1 cellular context compared by ENCODE assay signal in the genomic region with DNA sequence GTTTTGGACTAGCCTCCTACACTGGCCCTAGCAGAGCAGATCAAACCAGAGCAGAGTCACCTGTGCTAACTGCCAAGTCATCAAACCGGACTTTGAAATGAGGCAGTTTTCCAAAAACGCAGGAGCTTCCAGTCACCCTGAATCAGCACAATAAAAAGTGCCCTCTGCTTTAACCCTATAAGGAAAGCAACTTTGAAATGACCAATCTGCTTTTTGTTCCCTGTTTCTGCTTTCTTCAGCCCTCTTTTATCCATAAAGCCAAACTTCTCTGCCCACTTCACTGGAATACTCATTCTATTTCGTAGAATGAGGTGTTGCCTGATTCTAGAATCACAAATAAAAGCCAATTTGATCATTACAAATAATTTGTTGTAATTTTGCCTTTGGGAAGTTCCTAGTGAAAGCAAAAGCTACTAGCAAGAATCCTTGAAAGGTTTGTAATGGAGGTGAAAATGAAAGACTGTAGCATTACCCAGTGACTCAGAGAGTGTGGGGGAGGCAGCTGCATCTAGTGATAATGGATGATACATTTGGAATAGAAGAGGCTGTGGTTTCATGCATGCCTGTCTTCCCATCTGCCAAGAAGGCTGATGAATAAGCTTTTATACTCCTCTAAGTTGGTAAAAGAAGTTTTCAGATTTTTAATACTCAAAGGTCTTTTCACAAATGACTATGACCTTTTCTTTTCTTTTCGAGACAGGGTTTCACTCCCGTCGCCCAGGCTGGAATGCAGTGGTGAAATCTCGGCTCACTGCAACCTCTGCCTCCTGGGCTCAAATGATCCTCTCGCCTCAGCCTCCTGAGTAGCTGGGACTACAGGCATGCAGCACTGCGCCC.
TF ChIP-seq lines count a peak whose summit lies in the region.

No MANE protein-coding gene starts in this region.

TF ChIP-seq in K562, 482 proteins besides CTCF, POLR2A, EP300 and RAD21 (continued from another document and continues in another):
- TF ChIP-seq RHOXF2B (CRISPR knock-in tag; conservative IDR thresholded peaks at IDR 0.05) (no peak), ZNF75A (CRISPR knock-in tag; IDR thresholded peaks at IDR 0.05) (no peak), MYC (IDR thresholded peaks at IDR 0.05; ENCODE audit: low read depth, low read length) (peak; percentile 0; the same call in 1 of the 2 replicates), MYC (CRISPR knock-in tag; IDR thresholded peaks at IDR 0.05; ENCODE audit: borderline replicate concordance, low read depth) (no peak), LEF1 (IDR thresholded peaks at IDR 0.05) (peak; percentile 96), ZNF197 (CRISPR knock-in tag; IDR thresholded peaks at IDR 0.05; ENCODE audit: low read depth) (peak; percentile 83; the same call in 1 of the 2 replicates), HDGF (IDR thresholded peaks at IDR 0.05) (no peak), SMAD1 (IDR thresholded peaks at IDR 0.05; ENCODE audit: low read depth, low read length, partially characterized antibody) (no peak), CEBPG (CRISPR knock-in tag; IDR thresholded peaks at IDR 0.05) (no peak), CEBPG (tag; conservative IDR thresholded peaks at IDR 0.05 in 1 of 2, IDR thresholded peaks at IDR 0.05 in 1 of 2) (no peak), CBFB (CRISPR knock-in tag; IDR thresholded peaks at IDR 0.05) (no peak), KDM5B (IDR thresholded peaks at IDR 0.05; ENCODE audit: insufficient replicate concordance, low read depth, low read length) (no peak), C11orf30 (IDR thresholded peaks at IDR 0.05; ENCODE audit: low read depth) (peak; percentile 99), ZNF589 (CRISPR knock-in tag; IDR thresholded peaks at IDR 0.05; ENCODE audit: low read depth) (no peak; the same call in 1 of the 2 replicates), ERF (CRISPR knock-in tag; IDR thresholded peaks at IDR 0.05) (no peak), E2F3 (CRISPR knock-in tag; IDR thresholded peaks at IDR 0.05) (no peak), STAT5A (IDR thresholded peaks at IDR 0.05; ENCODE audit: borderline replicate concordance, low read length) (peak; percentile 71), SMARCE1 (IDR thresholded peaks at IDR 0.05) (peak; percentile 97), FIP1L1 (IDR thresholded peaks at IDR 0.05; ENCODE audit: low read depth, low read length, poor library complexity, severe bottlenecking) (no peak), ZNF253 (CRISPR knock-in tag; conservative IDR thresholded peaks at IDR 0.05) (no peak), NR2C1 (IDR thresholded peaks at IDR 0.05) (peak; percentile 6; the same call in 1 of the 2 replicates), NR2C1 (tag; IDR thresholded peaks at IDR 0.05) (0 out of 2 replicates have a peak, but pooled peaks have one; percentile 9), SIN3A (IDR thresholded peaks at IDR 0.05; ENCODE audit: borderline replicate concordance in 2 of 2, control insufficient read depth in 1 of 2, low read depth in 2 of 2, low read length in 2 of 2) (no peak), ZNF324 (CRISPR knock-in tag; IDR thresholded peaks at IDR 0.05) (no peak), HMG20B (CRISPR knock-in tag; IDR thresholded peaks at IDR 0.05) (no peak), CHCHD3 (CRISPR knock-in tag; IDR thresholded peaks at IDR 0.05) (no peak), SRSF3 (IDR thresholded peaks at IDR 0.05; ENCODE audit: insufficient read depth, low read length) (no peak), CHD1 (IDR thresholded peaks at IDR 0.05; ENCODE audit: low read length) (peak; percentile 45), XRCC5 (IDR thresholded peaks at IDR 0.05; ENCODE audit: low read depth, low read length) (no peak), HDAC1 (IDR thresholded peaks at IDR 0.05) (peak in 1 of 2 experiments; percentile 44; a peak in 1 of 4 replicates), SAFB2 (IDR thresholded peaks at IDR 0.05; ENCODE audit: borderline replicate concordance, low read depth, low read length, severe bottlenecking) (no peak), ZNF224 (CRISPR knock-in tag; IDR thresholded peaks at IDR 0.05) (no peak), ZNF175 (CRISPR knock-in tag; IDR thresholded peaks at IDR 0.05; ENCODE audit: low read depth) (no peak), ZNF778 (CRISPR knock-in tag; IDR thresholded peaks at IDR 0.05) (no peak), HDAC6 (IDR thresholded peaks at IDR 0.05; ENCODE audit: low read depth, low read length) (no peak), ZNF695 (CRISPR knock-in tag; IDR thresholded peaks at IDR 0.05) (no peak), MEF2A (IDR thresholded peaks at IDR 0.05; ENCODE audit: control insufficient read depth, low read depth, low read length) (peak; percentile 67; the same call in 1 of the 2 replicates), HDAC8 (tag; IDR thresholded peaks at IDR 0.05) (no peak), MAFK (IDR thresholded peaks at IDR 0.05; ENCODE audit: low read length) (peak; percentile 97), RFX1 (IDR thresholded peaks at IDR 0.05) (no peak), RB1 (IDR thresholded peaks at IDR 0.05; ENCODE audit: low read depth) (no peak), BCL6 (CRISPR knock-in tag; IDR thresholded peaks at IDR 0.05) (no peak), ZBTB1 (CRISPR knock-in tag; IDR thresholded peaks at IDR 0.05; ENCODE audit: borderline replicate concordance, low read depth) (no peak)
- TF ChIP-seq, protein P1, sequence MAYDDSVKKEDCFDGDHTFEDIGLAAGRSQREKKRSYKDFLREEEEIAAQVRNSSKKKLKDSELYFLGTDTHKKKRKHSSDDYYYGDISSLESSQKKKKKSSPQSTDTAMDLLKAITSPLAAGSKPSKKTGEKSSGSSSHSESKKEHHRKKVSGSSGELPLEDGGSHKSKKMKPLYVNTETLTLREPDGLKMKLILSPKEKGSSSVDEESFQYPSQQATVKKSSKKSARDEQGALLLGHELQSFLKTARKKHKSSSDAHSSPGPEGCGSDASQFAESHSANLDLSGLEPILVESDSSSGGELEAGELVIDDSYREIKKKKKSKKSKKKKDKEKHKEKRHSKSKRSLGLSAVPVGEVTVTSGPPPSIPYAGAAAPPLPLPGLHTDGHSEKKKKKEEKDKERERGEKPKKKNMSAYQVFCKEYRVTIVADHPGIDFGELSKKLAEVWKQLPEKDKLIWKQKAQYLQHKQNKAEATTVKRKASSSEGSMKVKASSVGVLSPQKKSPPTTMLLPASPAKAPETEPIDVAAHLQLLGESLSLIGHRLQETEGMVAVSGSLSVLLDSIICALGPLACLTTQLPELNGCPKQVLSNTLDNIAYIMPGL (CRISPR knock-in tag; IDR thresholded peaks at IDR 0.05), result no peak
- TF ChIP-seq, protein P2, sequence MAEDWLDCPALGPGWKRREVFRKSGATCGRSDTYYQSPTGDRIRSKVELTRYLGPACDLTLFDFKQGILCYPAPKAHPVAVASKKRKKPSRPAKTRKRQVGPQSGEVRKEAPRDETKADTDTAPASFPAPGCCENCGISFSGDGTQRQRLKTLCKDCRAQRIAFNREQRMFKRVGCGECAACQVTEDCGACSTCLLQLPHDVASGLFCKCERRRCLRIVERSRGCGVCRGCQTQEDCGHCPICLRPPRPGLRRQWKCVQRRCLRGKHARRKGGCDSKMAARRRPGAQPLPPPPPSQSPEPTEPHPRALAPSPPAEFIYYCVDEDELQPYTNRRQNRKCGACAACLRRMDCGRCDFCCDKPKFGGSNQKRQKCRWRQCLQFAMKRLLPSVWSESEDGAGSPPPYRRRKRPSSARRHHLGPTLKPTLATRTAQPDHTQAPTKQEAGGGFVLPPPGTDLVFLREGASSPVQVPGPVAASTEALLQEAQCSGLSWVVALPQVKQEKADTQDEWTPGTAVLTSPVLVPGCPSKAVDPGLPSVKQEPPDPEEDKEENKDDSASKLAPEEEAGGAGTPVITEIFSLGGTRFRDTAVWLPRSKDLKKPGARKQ (CRISPR knock-in tag; IDR thresholded peaks at IDR 0.05), result no peak
- TF ChIP-seq, protein P3, sequence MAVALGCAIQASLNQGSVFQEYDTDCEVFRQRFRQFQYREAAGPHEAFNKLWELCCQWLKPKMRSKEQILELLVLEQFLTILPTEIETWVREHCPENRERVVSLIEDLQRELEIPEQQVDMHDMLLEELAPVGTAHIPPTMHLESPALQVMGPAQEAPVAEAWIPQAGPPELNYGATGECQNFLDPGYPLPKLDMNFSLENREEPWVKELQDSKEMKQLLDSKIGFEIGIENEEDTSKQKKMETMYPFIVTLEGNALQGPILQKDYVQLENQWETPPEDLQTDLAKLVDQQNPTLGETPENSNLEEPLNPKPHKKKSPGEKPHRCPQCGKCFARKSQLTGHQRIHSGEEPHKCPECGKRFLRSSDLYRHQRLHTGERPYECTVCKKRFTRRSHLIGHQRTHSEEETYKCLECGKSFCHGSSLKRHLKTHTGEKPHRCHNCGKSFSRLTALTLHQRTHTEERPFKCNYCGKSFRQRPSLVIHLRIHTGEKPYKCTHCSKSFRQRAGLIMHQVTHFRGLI (CRISPR knock-in tag; IDR thresholded peaks at IDR 0.05), result no peak
- TF ChIP-seq, protein P4, sequence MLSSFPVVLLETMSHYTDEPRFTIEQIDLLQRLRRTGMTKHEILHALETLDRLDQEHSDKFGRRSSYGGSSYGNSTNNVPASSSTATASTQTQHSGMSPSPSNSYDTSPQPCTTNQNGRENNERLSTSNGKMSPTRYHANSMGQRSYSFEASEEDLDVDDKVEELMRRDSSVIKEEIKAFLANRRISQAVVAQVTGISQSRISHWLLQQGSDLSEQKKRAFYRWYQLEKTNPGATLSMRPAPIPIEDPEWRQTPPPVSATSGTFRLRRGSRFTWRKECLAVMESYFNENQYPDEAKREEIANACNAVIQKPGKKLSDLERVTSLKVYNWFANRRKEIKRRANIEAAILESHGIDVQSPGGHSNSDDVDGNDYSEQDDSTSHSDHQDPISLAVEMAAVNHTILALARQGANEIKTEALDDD (IDR thresholded peaks at IDR 0.05), result peak; percentile 54; the same call in 1 of the 2 replicates
- TF ChIP-seq, protein P5, sequence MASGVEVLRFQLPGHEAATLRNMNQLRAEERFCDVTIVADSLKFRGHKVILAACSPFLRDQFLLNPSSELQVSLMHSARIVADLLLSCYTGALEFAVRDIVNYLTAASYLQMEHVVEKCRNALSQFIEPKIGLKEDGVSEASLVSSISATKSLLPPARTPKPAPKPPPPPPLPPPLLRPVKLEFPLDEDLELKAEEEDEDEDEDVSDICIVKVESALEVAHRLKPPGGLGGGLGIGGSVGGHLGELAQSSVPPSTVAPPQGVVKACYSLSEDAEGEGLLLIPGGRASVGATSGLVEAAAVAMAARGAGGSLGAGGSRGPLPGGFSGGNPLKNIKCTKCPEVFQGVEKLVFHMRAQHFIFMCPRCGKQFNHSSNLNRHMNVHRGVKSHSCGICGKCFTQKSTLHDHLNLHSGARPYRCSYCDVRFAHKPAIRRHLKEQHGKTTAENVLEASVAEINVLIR (CRISPR knock-in tag; IDR thresholded peaks at IDR 0.05), result no peak
- TF ChIP-seq, protein P6, sequence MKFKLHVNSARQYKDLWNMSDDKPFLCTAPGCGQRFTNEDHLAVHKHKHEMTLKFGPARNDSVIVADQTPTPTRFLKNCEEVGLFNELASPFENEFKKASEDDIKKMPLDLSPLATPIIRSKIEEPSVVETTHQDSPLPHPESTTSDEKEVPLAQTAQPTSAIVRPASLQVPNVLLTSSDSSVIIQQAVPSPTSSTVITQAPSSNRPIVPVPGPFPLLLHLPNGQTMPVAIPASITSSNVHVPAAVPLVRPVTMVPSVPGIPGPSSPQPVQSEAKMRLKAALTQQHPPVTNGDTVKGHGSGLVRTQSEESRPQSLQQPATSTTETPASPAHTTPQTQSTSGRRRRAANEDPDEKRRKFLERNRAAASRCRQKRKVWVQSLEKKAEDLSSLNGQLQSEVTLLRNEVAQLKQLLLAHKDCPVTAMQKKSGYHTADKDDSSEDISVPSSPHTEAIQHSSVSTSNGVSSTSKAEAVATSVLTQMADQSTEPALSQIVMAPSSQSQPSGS (CRISPR knock-in tag; IDR thresholded peaks at IDR 0.05), result no peak
- TF ChIP-seq, protein P7, sequence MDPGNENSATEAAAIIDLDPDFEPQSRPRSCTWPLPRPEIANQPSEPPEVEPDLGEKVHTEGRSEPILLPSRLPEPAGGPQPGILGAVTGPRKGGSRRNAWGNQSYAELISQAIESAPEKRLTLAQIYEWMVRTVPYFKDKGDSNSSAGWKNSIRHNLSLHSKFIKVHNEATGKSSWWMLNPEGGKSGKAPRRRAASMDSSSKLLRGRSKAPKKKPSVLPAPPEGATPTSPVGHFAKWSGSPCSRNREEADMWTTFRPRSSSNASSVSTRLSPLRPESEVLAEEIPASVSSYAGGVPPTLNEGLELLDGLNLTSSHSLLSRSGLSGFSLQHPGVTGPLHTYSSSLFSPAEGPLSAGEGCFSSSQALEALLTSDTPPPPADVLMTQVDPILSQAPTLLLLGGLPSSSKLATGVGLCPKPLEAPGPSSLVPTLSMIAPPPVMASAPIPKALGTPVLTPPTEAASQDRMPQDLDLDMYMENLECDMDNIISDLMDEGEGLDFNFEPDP (CRISPR knock-in tag; IDR thresholded peaks at IDR 0.05), result no peak
- TF ChIP-seq, protein P8, sequence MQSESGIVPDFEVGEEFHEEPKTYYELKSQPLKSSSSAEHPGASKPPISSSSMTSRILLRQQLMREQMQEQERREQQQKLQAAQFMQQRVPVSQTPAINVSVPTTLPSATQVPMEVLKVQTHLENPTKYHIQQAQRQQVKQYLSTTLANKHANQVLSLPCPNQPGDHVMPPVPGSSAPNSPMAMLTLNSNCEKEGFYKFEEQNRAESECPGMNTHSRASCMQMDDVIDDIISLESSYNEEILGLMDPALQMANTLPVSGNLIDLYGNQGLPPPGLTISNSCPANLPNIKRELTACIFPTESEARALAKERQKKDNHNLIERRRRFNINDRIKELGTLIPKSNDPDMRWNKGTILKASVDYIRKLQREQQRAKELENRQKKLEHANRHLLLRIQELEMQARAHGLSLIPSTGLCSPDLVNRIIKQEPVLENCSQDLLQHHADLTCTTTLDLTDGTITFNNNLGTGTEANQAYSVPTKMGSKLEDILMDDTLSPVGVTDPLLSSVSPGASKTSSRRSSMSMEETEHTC (IDR thresholded peaks at IDR 0.05), result no peak
- TF ChIP-seq, protein P9, sequence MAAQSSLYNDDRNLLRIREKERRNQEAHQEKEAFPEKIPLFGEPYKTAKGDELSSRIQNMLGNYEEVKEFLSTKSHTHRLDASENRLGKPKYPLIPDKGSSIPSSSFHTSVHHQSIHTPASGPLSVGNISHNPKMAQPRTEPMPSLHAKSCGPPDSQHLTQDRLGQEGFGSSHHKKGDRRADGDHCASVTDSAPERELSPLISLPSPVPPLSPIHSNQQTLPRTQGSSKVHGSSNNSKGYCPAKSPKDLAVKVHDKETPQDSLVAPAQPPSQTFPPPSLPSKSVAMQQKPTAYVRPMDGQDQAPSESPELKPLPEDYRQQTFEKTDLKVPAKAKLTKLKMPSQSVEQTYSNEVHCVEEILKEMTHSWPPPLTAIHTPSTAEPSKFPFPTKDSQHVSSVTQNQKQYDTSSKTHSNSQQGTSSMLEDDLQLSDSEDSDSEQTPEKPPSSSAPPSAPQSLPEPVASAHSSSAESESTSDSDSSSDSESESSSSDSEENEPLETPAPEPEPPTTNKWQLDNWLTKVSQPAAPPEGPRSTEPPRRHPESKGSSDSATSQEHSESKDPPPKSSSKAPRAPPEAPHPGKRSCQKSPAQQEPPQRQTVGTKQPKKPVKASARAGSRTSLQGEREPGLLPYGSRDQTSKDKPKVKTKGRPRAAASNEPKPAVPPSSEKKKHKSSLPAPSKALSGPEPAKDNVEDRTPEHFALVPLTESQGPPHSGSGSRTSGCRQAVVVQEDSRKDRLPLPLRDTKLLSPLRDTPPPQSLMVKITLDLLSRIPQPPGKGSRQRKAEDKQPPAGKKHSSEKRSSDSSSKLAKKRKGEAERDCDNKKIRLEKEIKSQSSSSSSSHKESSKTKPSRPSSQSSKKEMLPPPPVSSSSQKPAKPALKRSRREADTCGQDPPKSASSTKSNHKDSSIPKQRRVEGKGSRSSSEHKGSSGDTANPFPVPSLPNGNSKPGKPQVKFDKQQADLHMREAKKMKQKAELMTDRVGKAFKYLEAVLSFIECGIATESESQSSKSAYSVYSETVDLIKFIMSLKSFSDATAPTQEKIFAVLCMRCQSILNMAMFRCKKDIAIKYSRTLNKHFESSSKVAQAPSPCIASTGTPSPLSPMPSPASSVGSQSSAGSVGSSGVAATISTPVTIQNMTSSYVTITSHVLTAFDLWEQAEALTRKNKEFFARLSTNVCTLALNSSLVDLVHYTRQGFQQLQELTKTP (IDR thresholded peaks at IDR 0.05; ENCODE audit: low read depth in 1 of 2, partially characterized antibody in 2 of 2), result peak in 1 of 2 experiments; percentile 47
